ENCODE assay signal across 8 cellular contexts in genomic region chr3:196343917-196344316, GRCh38. TPM values are rescaled to one million over a fixed set of nuclear protein-coding genes. Genes with fewer than 3 reads are reported as not detected.
"Had no signal": no experiment of that assay in that cellular context is flagged by ENCODE, and none has a peak within 500 bp of the region (broad histone marks: within the 10 kb centered on the region; RNA-seq: fewer than 3 reads in every experiment).

No MANE protein-coding gene starts in this region.

RNA-seq across cellular contexts. Expression of gene TM4SF19, which starts 5.7 kb away (rescaled TPM):
- total RNA-seq: endothelial cell of umbilical vein, esophagus muscularis mucosa, fibroblast of lung, left cardiac atrium, left ventricle myocardium superior, lung microvascular endothelial cell, mesothelial cell of epicardium, mucosa of descending colon had no signal
- polyA plus RNA-seq: endothelial cell of umbilical vein had no signal
